ENCODE assay signal across 13 cellular contexts in genomic region chr20:31516166-31516565, GRCh38. TPM values are rescaled to one million over a fixed set of nuclear protein-coding genes. Genes with fewer than 3 reads are reported as not detected.
DNase-seq lines count a peak whose midpoint lies in the region; ATAC-seq and TF ChIP-seq lines count a peak whose summit lies in the region.
"Had no signal": no experiment of that assay in that cellular context is flagged by ENCODE, and none has a peak within 500 bp of the region (broad histone marks: within the 10 kb centered on the region; RNA-seq: fewer than 3 reads in every experiment).

No MANE protein-coding gene starts in this region.

- peaks cover 9% of the 10 kb centered on the region for H3K36me3 ChIP-seq in skeletal muscle satellite cell (ENCODE audit: insufficient read depth, low read length)

- DNase-seq in foreskin fibroblast (no peak), HCEC 1CT (no peak), superior temporal gyrus (ENCODE audit: extremely low spot score) (no peak), NCI-H446 (lab: John Stamatoyannopoulos, UW) (no peak)
- DNase-seq: activated CD4-positive, alpha-beta T cell treated with anti-CD3 and anti-CD28 coated beads for 4 hours; left lung; NCI-H187 treated with DMSO at 0.1 percent for 48 hours had no signal

- no peaks in the 10 kb centered on the region for H3K9me3 ChIP-seq in skeletal muscle satellite cell (replicated peaks; ENCODE audit: low read length)
- H3K9me3 ChIP-seq: left lung had no signal

- peak overlapping the region; percentile 95 for H3K4me2 ChIP-seq in skeletal muscle satellite cell (ENCODE audit: low read length)

- no peak for ATAC-seq in HG03354 (IDR thresholded peaks at IDR 0.05; ENCODE audit: poor library complexity, severe bottlenecking, unreplicated experiment)
- ATAC-seq: left lung; Right ventricle myocardium inferior; stimulated activated memory B cell treated with anti-CD40 and anti-IgM and Interleukin-4, amounts not matched to agents 10 μg/mL and 1 μg/mL and 100 μg/mL, for 72 hours had no signal

- H3K9ac ChIP-seq in skeletal muscle satellite cell (ENCODE audit: low read depth, low read length), result peak overlapping the region; percentile 95

- peak overlapping the region; percentile 82; the same call in 1 of the 2 replicates for H3K4me3 ChIP-seq in GM08714 (ENCODE audit: low read length)
- peak overlapping the region; percentile 97 to 99 for H3K4me3 ChIP-seq in foreskin fibroblast (ENCODE audit: low read depth in 1 of 2, low read length in 2 of 2)
- H3K4me3 ChIP-seq in skeletal muscle satellite cell (ENCODE audit: low read length), result peak overlapping the region; percentile 99

- H3K4me1 ChIP-seq in skeletal muscle satellite cell (ENCODE audit: control insufficient read depth, insufficient read depth, low read length), result peaks cover 31% of the 10 kb centered on the region

- no peak for TF ChIP-seq CTCF in VCaP (conservative IDR thresholded peaks at IDR 0.05)
- TF ChIP-seq CTCF in foreskin fibroblast (IDR thresholded peaks at IDR 0.05; ENCODE audit: low read depth, low read length), result no peak

- peak overlapping the region; percentile 88; the same call in 1 of the 2 replicates for H3K27ac ChIP-seq in VCaP

- no peaks in the 10 kb centered on the region for H3K27me3 ChIP-seq in skeletal muscle satellite cell (ENCODE audit: control insufficient read depth, insufficient read depth, low read length)
- H3K27me3 ChIP-seq: left lung had no signal

RNA-seq across cellular contexts. Expression of gene HM13, which starts 1.9 kb away (rescaled TPM):
- 96.8 and 131 TPM in 2 replicates for total RNA-seq in skeletal muscle satellite cell (2012; rRNA removed)

RNA-seq across cellular contexts. Expression of gene REM1, which starts 41.1 kb away (rescaled TPM):
- 0.25 TPM in 1 of 2 replicates, not detected in the other for total RNA-seq in skeletal muscle satellite cell (2012; rRNA removed)

RNA-seq across cellular contexts. Expression of gene DEFB124, which starts 41.2 kb away (rescaled TPM):
- total RNA-seq in skeletal muscle satellite cell (2012; rRNA removed), result not detected in 2 replicates
- total RNA-seq: left lung, Right ventricle myocardium inferior had no signal
